Comparison of ENCODE assay signal across 10 cellular contexts in genomic region chr1:1054099-1054700, GRCh38. TPM values are rescaled to one million over a fixed set of nuclear protein-coding genes. Genes with fewer than 3 reads are reported as not detected.
"Had no signal": no experiment of that assay in that cellular context is flagged by ENCODE, and none has a peak within 500 bp of the region (broad histone marks: within the 10 kb centered on the region; RNA-seq: fewer than 3 reads in every experiment).

No MANE protein-coding gene starts in this region.

- H3K27ac Mint-ChIP-seq: GM23338, H9, HFFc6 had no signal

- DNase-seq: GM23248, GOT3, H7, H9, HCEC 1CT, HFFc6 had no signal

- H3K4me3 ChIP-seq: GM23248, GM23338, HAP-1 had no signal

- H2AFZ ChIP-seq: GM23248, GM23338 had no signal

- H3K9me3 ChIP-seq: HAP-1 had no signal

- H3K4me3 Mint-ChIP-seq: GM23338, H9, HFFc6 had no signal

- H3K27ac ChIP-seq: GM23248 had no signal

- H3K9ac ChIP-seq: GM23248 had no signal

- H3K4me2 ChIP-seq: GM23338 had no signal

- H3K9me3 Mint-ChIP-seq: H9, HFFc6 had no signal

RNA-seq across cellular contexts. Expression of gene RNF223, which starts 19.9 kb away (rescaled TPM):
- total RNA-seq: GM23248, GM23338, H1, H4, H7, H9, HFFc6 had no signal
- polyA plus RNA-seq: GM23248, GM23338, H1 had no signal
